Comparison of ENCODE assay signal across 8 cellular contexts in genomic region chr20:38168791-38169589, GRCh38. TPM values are rescaled to one million over a fixed set of nuclear protein-coding genes. Genes with fewer than 3 reads are reported as not detected.
DNase-seq lines count a peak whose midpoint lies in the region; ATAC-seq and TF ChIP-seq lines count a peak whose summit lies in the region.

No MANE protein-coding gene starts in this region.

- no peak overlapping the region for H3K4me3 Mint-ChIP-seq in activated B cell treated with CpG ODN at 0.5 μM for 24 hours

- no peak overlapping the region for H3K9ac ChIP-seq in stomach smooth muscle (ENCODE audit: low read length in 2 of 2)

- CTCF ChIA-PET in activated B cell treated with CpG ODN at 0.5 μM for 24 hours (lab: Charles Lee), result interaction anchor here (0.7 to 3.8 kb wide), 4 partner anchors 53 to 111 kb away, joined by 4 to 38 read pairs (median 20); no protein-coding TSS in a partner anchor

- no peaks in the 10 kb centered on the region for H3K27me3 Mint-ChIP-seq in activated B cell treated with CpG ODN at 0.5 μM for 24 hours

- H3K36me3 ChIP-seq in MG63 (no peaks in the 10 kb centered on the region; the same call in 1 of the 2 replicates), stomach smooth muscle (ENCODE audit: control insufficient read depth in 2 of 2, insufficient read depth in 2 of 2, low read length in 2 of 2) (no peaks in the 10 kb centered on the region)

- TF ChIP-seq CTCF in activated B cell treated with CpG ODN at 0.5 μM for 24 hours (IDR thresholded peaks at IDR 0.05), result no peak

- H3K4me1 Mint-ChIP-seq in activated B cell treated with CpG ODN at 0.5 μM for 24 hours, result peaks cover 28% of the 10 kb centered on the region

- DNase-seq in MG63 (peak; percentile 53), activated B cell treated with CpG ODN at 0.5 μM for 24 hours (no peak), islet precursor cell (peak; percentile 87), NCI-H1105 (lab: John Stamatoyannopoulos, UW) (no peak)
- no peak for DNase-seq in effector CD4-positive, alpha-beta T cell

- H3K9me3 ChIP-seq in MG63 (no peaks in the 10 kb centered on the region), stomach smooth muscle (ENCODE audit: control insufficient read depth in 2 of 2, low read length in 2 of 2) (no peaks in the 10 kb centered on the region)

- POLR2A ChIA-PET in activated B cell treated with CpG ODN at 0.5 μM for 24 hours (lab: Charles Lee), result interaction anchor here (1.3 kb wide), 1 partner anchor 95 kb away, joined by 3 read pairs; no protein-coding TSS in a partner anchor

- H3K36me3 Mint-ChIP-seq in activated B cell treated with CpG ODN at 0.5 μM for 24 hours (ENCODE audit: low read depth), result no peaks in the 10 kb centered on the region

- ATAC-seq in activated B cell treated with CpG ODN at 0.5 μM for 24 hours (ENCODE audit: low read depth) (no peak), HG03039 (IDR thresholded peaks at IDR 0.05; ENCODE audit: unreplicated experiment) (no peak), HG02759 (IDR thresholded peaks at IDR 0.05; ENCODE audit: unreplicated experiment) (no peak)

- intact Hi-C loops in activated B cell treated with CpG ODN at 0.5 μM for 24 hours (cut with micrococcal nuclease), result loop anchor here (5.0 kb wide), 1 partner anchor 52 kb away; no protein-coding TSS in a partner anchor

- H3K4me3 ChIP-seq in MG63, result no peak overlapping the region
- no peak overlapping the region for H3K4me3 ChIP-seq in stomach smooth muscle (ENCODE audit: low read length in 2 of 2)

- H3K27ac Mint-ChIP-seq in activated B cell treated with CpG ODN at 0.5 μM for 24 hours, result peak overlapping the region; percentile 41

- H3K9me3 Mint-ChIP-seq in activated B cell treated with CpG ODN at 0.5 μM for 24 hours, result no peaks in the 10 kb centered on the region

- peak overlapping the region; percentile 55 for H3K27ac ChIP-seq in stomach smooth muscle (ENCODE audit: low read length)

- H3K27me3 ChIP-seq in MG63 (no peaks in the 10 kb centered on the region), stomach smooth muscle (ENCODE audit: control insufficient read depth in 1 of 2, insufficient read depth in 2 of 2, low read length in 2 of 2) (no peaks in the 10 kb centered on the region)

- peaks cover 53% of the 10 kb centered on the region for H3K4me1 ChIP-seq in stomach smooth muscle (ENCODE audit: control insufficient read depth, insufficient read depth, low read length)

RNA-seq across cellular contexts. Expression of gene TGM2, which starts 3.9 kb away (rescaled TPM):
- total RNA-seq in MG63 (2014; rRNA removed; shearing (Covaris generic); ENCODE audit: low replicate concordance), result 82.5 and 111 TPM in 2 replicates
- 20.8 and 22.9 TPM in 2 replicates for total RNA-seq in activated B cell treated with CpG ODN at 0.5 μM for 24 hours

Comparison
In these comparisons a context has a peak if more than half of its experiments do, and no peak if none do; other contexts are left out.
1. DNase-seq: peak in MG63 (single experiment) and islet precursor cell (single experiment); none in activated B cell treated with CpG ODN at 0.5 μM for 24 hours (single experiment), effector CD4-positive, alpha-beta T cell (single experiment) and NCI-H1105 (single experiment).